19 cellular contexts compared by ENCODE assay signal in the genomic region with DNA sequence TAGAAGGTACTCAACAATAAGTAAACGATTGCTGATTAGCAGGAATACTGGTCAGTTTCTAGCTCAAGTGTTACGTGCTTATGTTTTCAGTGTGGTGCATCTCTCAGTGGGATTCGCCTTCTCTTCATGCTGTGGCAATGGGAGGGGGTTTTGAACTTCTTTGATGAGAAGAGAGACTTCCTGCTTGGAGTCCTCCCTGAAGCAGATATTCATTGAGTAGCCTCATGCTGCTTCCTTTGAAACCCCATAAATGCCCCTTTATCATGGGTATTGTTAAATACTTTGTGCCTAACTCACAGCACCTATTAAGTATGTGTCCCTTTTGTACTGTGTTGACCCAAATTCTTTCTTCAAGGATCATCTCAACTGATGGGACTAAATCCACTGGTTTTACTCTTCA.
"Had no signal": no experiment of that assay in that cellular context is flagged by ENCODE, and none has a peak within 500 bp of the region (broad histone marks: within the 10 kb centered on the region; RNA-seq: fewer than 3 reads in every experiment).

No MANE protein-coding gene starts in this region.

- H3K4me1 ChIP-seq: spleen had no signal

- H3K9me3 Mint-ChIP-seq: activated CD4-positive, alpha-beta T cell treated with anti-CD3 and anti-CD28 coated beads, Interleukin-2, amount 10 ng/mL, durations not matched to agents 24 days and 14 days; activated naive CD4-positive, alpha-beta T cell treated with anti-CD3 and anti-CD28 coated beads, Interleukin-2, amount 50 U/mL, for 72 hours; activated T-cell treated with anti-CD3 and anti-CD28 coated beads, Interleukin-2, amount 50 U/mL, for 72 hours had no signal

- H3K27ac ChIP-seq: body of pancreas, epithelial cell of prostate, lower lobe of right lung, spleen, tibial artery had no signal

- H3K27me3 Mint-ChIP-seq: activated CD4-positive, alpha-beta T cell treated with anti-CD3 and anti-CD28 coated beads, Interleukin-2, amount 10 ng/mL, durations not matched to agents 24 days and 14 days had no signal

- H3K4me3 Mint-ChIP-seq: activated CD4-positive, alpha-beta T cell treated with anti-CD3 and anti-CD28 coated beads, Interleukin-2, amount 10 ng/mL, durations not matched to agents 24 days and 14 days; activated T-cell treated with anti-CD3 and anti-CD28 coated beads, Interleukin-2, amount 50 U/mL, for 72 hours had no signal

- H3K36me3 ChIP-seq: tibial artery had no signal

- H3K9me3 ChIP-seq: body of pancreas, lower lobe of right lung, spleen, tibial artery had no signal

- H3K27ac Mint-ChIP-seq: activated CD4-positive, alpha-beta T cell treated with anti-CD3 and anti-CD28 coated beads, Interleukin-2, amount 10 ng/mL, durations not matched to agents 24 days and 14 days; activated naive CD4-positive, alpha-beta T cell treated with anti-CD3 and anti-CD28 coated beads, Interleukin-2, amount 50 U/mL, for 72 hours; activated T-cell treated with anti-CD3 and anti-CD28 coated beads, Interleukin-2, amount 50 U/mL, for 72 hours had no signal

- FAIRE-seq: keratinocyte had no signal

- ATAC-seq: activated naive CD4-positive, alpha-beta T cell treated with anti-CD3 and anti-CD28 coated beads, Interleukin-2, amount 50 U/mL, for 72 hours; activated T-cell treated with anti-CD3 and anti-CD28 coated beads, Interleukin-2, amount 50 U/mL, for 72 hours; body of pancreas; lower lobe of right lung had no signal

- DNase-seq: activated CD4-positive, alpha-beta T cell treated with anti-CD3 and anti-CD28 coated beads, Interleukin-2, amount 10 ng/mL, durations not matched to agents 24 days and 14 days; activated CD8-positive, alpha-beta memory T cell treated with anti-CD3 and anti-CD28 coated beads, Interleukin-2, amount 50 U/mL, for 4 hours; activated gamma-delta T cell treated with Interleukin-2 at 50 U/mL for 16 hours; activated T-cell treated with anti-CD3 and anti-CD28 coated beads, Interleukin-2, amount 50 U/mL, for 72 hours; amygdala; body of pancreas; caudate nucleus; foreskin fibroblast; lower lobe of right lung; retina; spleen; stimulated activated naive CD4-positive, alpha-beta T cell; substantia nigra; T-helper 1 cell; T1000; tibial artery had no signal

- H3K27me3 ChIP-seq: body of pancreas, spleen, tibial artery had no signal

- H3K4me3 ChIP-seq: body of pancreas, lower lobe of right lung, spleen, tibial artery had no signal
